In the genomic region with DNA sequence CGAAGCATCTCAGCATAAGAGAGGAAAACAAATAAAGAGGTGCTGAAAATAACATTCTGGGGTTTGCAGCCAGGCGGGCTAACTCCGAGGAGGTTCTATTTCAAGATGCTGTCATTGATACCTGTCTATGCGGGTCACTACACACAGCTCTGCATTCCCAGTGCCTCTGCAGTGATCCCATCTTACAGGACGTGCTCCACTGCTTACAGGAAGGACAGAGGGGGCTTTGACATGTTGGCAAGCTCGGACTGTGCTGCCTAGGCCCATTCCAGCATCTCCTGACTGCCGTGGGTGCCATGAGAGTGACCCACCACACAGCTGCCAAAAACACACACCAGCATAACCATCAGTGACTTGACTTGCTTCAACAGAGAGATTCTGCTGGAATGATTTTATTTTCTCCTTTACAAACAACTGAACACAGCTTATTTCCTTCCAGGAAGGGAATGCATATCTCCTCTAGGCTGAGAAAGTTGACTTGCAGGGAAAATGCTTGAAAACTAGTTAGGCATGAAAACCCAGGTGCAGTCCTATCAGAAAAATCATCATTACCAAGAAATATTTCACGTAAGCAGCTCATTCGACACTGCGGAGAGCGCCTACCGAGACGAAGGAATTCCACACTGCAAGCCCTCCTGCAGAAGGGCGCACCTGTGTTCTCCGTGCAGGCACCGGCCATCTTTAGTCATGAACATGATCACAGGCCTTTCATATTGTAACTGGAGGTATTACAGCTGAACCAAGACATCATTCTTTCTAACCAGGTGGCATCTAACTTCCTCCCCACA, we compare ENCODE assay signal across 28 cellular contexts.
"Had no signal": no experiment of that assay in that cellular context is flagged by ENCODE, and none has a peak within 500 bp of the region (broad histone marks: within the 10 kb centered on the region; RNA-seq: fewer than 3 reads in every experiment).

No MANE protein-coding gene starts in this region.

- ATAC-seq: foreskin keratinocyte; gastroesophageal sphincter; heart left ventricle; left lobe of liver; mucosa of descending colon; sciatic nerve; stimulated activated effector memory CD8-positive, alpha-beta T cell treated with anti-CD3 and anti-CD28 coated beads, Interleukin-12 subunit alpha, Interleukin-12 subunit beta, amount 100 ng/mL, for 72 hours had no signal

- H3K27ac Mint-ChIP-seq: memory B cell; mesothelial cell of epicardium; naive B cell; stimulated activated effector memory CD8-positive, alpha-beta T cell treated with anti-CD3 and anti-CD28 coated beads, Interleukin-12 subunit alpha, Interleukin-12 subunit beta, amount 100 ng/mL, for 72 hours had no signal

- H2AFZ ChIP-seq: hepatocyte had no signal

- H3K27ac ChIP-seq: cardiac muscle cell, colonic mucosa, esophagus muscularis mucosa, foreskin keratinocyte, gastroesophageal sphincter, heart left ventricle, hepatocyte, neutrophil, stomach, upper lobe of left lung had no signal

- H3K4me3 Mint-ChIP-seq: central memory CD8-positive, alpha-beta T cell; memory B cell; mesothelial cell of epicardium; naive B cell; stimulated activated effector memory CD8-positive, alpha-beta T cell treated with anti-CD3 and anti-CD28 coated beads, Interleukin-12 subunit alpha, Interleukin-12 subunit beta, amount 100 ng/mL, for 72 hours had no signal

- H3K79me2 ChIP-seq: hepatocyte had no signal

- DNase-seq: colonic mucosa; dermis blood vessel endothelial cell; effector memory CD4-positive, alpha-beta T cell; foreskin keratinocyte; heart left ventricle; kidney glomerular epithelial cell; mucosa of descending colon; naive B cell; stimulated activated CD4-positive, alpha-beta T cell treated with anti-CD3 and anti-CD28 coated beads, Interleukin-12 subunit alpha, Interleukin-12 subunit beta, amount 100 ng/mL, for 4 hours; stimulated activated CD4-positive, alpha-beta T cell treated with anti-CD3 and anti-CD28 coated beads, Interleukin-1b, Interleukin-23, amount 100 ng/mL, for 48 hours; stimulated activated CD4-positive, alpha-beta T cell treated with anti-CD3 and anti-CD28 coated beads, Interleukin-4, amount 100 ng/mL, for 24 hours; stimulated activated naive CD4-positive, alpha-beta T cell treated with Interleukin-2 at 50 U/mL for 16 hours; stomach; upper lobe of left lung had no signal

- H3K9me3 ChIP-seq: colonic mucosa, esophagus muscularis mucosa, gastroesophageal sphincter, heart left ventricle, mucosa of descending colon, neutrophil, stomach, thyroid gland, upper lobe of left lung had no signal

- H3K27me3 Mint-ChIP-seq: memory B cell, naive B cell had no signal

- H3K4me3 ChIP-seq: cardiac muscle cell, colonic mucosa, esophagus muscularis mucosa, gastroesophageal sphincter, heart left ventricle, hepatocyte, lung, mucosa of descending colon, smooth muscle cell, stomach, thyroid gland, upper lobe of left lung had no signal

- H3K4me2 ChIP-seq: hepatocyte, smooth muscle cell had no signal

- H3K36me3 Mint-ChIP-seq: stimulated activated effector memory CD8-positive, alpha-beta T cell treated with anti-CD3 and anti-CD28 coated beads, Interleukin-12 subunit alpha, Interleukin-12 subunit beta, amount 100 ng/mL, for 72 hours had no signal

- H3K36me3 ChIP-seq: cardiac muscle cell, colonic mucosa, thyroid gland had no signal

- H3K4me1 ChIP-seq: colonic mucosa, esophagus muscularis mucosa, foreskin keratinocyte, gastroesophageal sphincter, heart left ventricle had no signal

- H3K4me1 Mint-ChIP-seq: central memory CD8-positive, alpha-beta T cell; memory B cell; naive B cell had no signal

- H3K27me3 ChIP-seq: cardiac muscle cell, colonic mucosa, esophagus muscularis mucosa, foreskin keratinocyte, gastroesophageal sphincter, heart left ventricle, hepatocyte, neutrophil, stomach, thyroid gland, upper lobe of left lung had no signal
